Comparison of ENCODE assay signal across 8 cellular contexts in the genomic region with DNA sequence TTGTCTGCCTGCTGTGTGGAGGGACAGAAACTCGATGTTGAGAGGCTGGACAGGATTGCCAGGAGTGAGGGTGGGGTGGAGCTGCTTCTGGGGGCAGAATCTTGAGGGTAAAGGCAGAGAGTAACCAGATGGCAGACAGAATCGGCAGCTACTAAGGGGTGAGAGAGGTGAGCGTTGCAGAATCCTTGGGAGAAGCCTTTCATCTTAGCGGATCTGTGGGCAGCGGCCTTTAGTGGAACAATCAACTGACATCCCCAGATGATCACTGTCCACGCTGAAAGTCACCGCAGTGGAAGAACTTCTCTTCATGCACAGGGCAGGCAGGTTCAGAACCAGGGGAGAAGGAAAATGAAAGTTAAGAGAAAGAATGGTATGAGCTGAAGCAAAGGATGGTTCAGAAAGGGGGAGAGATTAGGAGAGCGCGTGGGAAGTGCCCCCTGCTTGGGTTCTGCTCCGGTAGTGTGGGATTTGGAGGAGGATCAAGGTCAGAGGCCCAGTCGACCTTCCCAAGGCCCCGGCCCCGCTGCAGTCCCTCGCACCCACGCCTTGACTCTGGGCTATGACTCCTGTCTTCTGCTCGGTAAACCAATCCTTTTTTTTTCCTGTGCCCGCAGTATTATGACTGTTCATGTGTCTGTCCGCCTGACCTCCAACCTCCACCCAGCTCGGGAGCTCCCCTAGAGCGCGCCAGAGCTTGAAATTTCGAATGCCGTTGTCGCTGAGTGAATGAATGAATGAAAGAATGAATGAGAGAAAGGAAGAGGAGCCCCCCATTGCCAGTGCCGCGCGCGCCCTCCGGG. TPM values are rescaled to one million over a fixed set of nuclear protein-coding genes. Genes with fewer than 3 reads are reported as not detected.
DNase-seq lines count a peak whose midpoint lies in the region; ATAC-seq lines count a peak whose summit lies in the region.

No MANE protein-coding gene starts in this region.

- no peak overlapping the region for H3K27ac Mint-ChIP-seq in activated T-cell treated with anti-CD3 and anti-CD28 coated beads, Interleukin-2, amount 50 U/mL, for 24 hours

- H2AK5ac ChIP-seq in trophoblast cell (ENCODE audit: low read length): no peak overlapping the region

- H3K27ac ChIP-seq in SJSA1: peak overlapping the region; percentile 59
- no peak overlapping the region for H3K27ac ChIP-seq in trophoblast cell (ENCODE audit: low read depth, low read length)

- H3K9ac ChIP-seq in trophoblast cell (ENCODE audit: low read length): peak overlapping the region; percentile 9

- H2BK12ac ChIP-seq in trophoblast cell (ENCODE audit: low read length): no peak overlapping the region

- peak overlapping the region; percentile 93 for H4K12ac ChIP-seq in trophoblast cell (ENCODE audit: low read depth, low read length)

- H3K79me1 ChIP-seq in trophoblast cell (ENCODE audit: low read length): peaks cover 7% of the 10 kb centered on the region

- H3K9me3 ChIP-seq in SJSA1 (replicated peaks) (0 out of 2 replicates have a peak, but pooled peaks cover under 1% of the 10 kb centered on the region), trophoblast cell (ENCODE audit: insufficient read depth, low read depth, low read length) (no peaks in the 10 kb centered on the region)

- peak overlapping the region; percentile 69 for H4K91ac ChIP-seq in trophoblast cell (ENCODE audit: low read depth, low read length)

- no peak overlapping the region for H2BK5ac ChIP-seq in trophoblast cell (ENCODE audit: low read depth, low read length, poor library complexity)

- H3K36me3 ChIP-seq in SJSA1: peaks cover 42% of the 10 kb centered on the region
- H3K36me3 ChIP-seq in trophoblast cell (ENCODE audit: control insufficient read depth in 1 of 2, insufficient read depth in 2 of 2, low read length in 2 of 2): peaks cover 5 to 8% of the 10 kb centered on the region in 2 experiments

- peaks cover 4% of the 10 kb centered on the region for H3K4me1 Mint-ChIP-seq in activated T-cell treated with anti-CD3 and anti-CD28 coated beads, Interleukin-2, amount 50 U/mL, for 24 hours (ENCODE audit: low read depth)

- H3K23ac ChIP-seq in trophoblast cell (ENCODE audit: low read length): no peak overlapping the region

- H3K14ac ChIP-seq in trophoblast cell (ENCODE audit: low read length): peak overlapping the region; percentile 88

- H3K36me3 Mint-ChIP-seq in activated T-cell treated with anti-CD3 and anti-CD28 coated beads, Interleukin-2, amount 50 U/mL, for 24 hours (ENCODE audit: low read depth): peaks cover 59% of the 10 kb centered on the region

- peaks cover 19% of the 10 kb centered on the region for H3K4me1 ChIP-seq in SJSA1 (replicated peaks)
- H3K4me1 ChIP-seq in trophoblast cell (ENCODE audit: control insufficient read depth in 1 of 2, insufficient read depth in 2 of 2, low read length in 2 of 2): peaks cover 4 to 11% of the 10 kb centered on the region in 2 experiments

- DNase-seq in activated T-cell treated with anti-CD3 and anti-CD28 coated beads, Interleukin-2, amount 50 U/mL, for 24 hours: peak; percentile 33
- no peak for DNase-seq in activated T-cell treated with anti-CD3 and anti-CD28 coated beads, Interleukin-2, amount 50 U/mL, for 1 hour
- peak in 1 of 2 experiments; percentile 38 for DNase-seq in SJSA1 (ENCODE audit: low read depth in 1 of 2, low spot score in 2 of 2)
- peak; percentile 31 for DNase-seq in fibroblast of peridontal ligament (ENCODE audit: extremely low read depth)
- DNase-seq in trophoblast cell: peak in 1 of 2 donors; percentile 54
- no peak for DNase-seq in NCI-H526 treated with DMSO at 0.1 percent for 48 hours (lab: John Stamatoyannopoulos, UW)
- DNase-seq in NCI-H1092 treated with DMSO at 0.1 percent for 48 hours (lab: John Stamatoyannopoulos, UW): no peak

- H3K4me2 ChIP-seq in trophoblast cell (ENCODE audit: low read length): peak overlapping the region; percentile 75

- H3K27me3 ChIP-seq in SJSA1 (replicated peaks): no peaks in the 10 kb centered on the region
- H3K27me3 ChIP-seq in trophoblast cell (ENCODE audit: insufficient read depth, low read length): no peaks in the 10 kb centered on the region

- peak overlapping the region; percentile 94 for H3K4me3 ChIP-seq in SJSA1
- peak overlapping the region; percentile 85 for H3K4me3 ChIP-seq in trophoblast cell (ENCODE audit: low read depth, low read length)

- peak overlapping the region; percentile 74 for H3K18ac ChIP-seq in trophoblast cell (ENCODE audit: low read length)

- ATAC-seq in HG02981 (IDR thresholded peaks at IDR 0.05; ENCODE audit: unreplicated experiment): peak; percentile 26

- WGBS in trophoblast cell (ENCODE audit: extremely low coverage, insufficient coverage, insufficient read length): no CpG with 5 or more reads among the region's 29 CpGs

- H2AFZ ChIP-seq in trophoblast cell (ENCODE audit: insufficient read depth, low read length, poor library complexity): peak overlapping the region; percentile 96

- H2BK120ac ChIP-seq in trophoblast cell (ENCODE audit: insufficient read depth, low read length, poor library complexity): peak overlapping the region; percentile 48

- H3K4me3 Mint-ChIP-seq in activated T-cell treated with anti-CD3 and anti-CD28 coated beads, Interleukin-2, amount 50 U/mL, for 24 hours: no peak overlapping the region

- H3K4ac ChIP-seq in trophoblast cell (ENCODE audit: low read depth, low read length): peak overlapping the region; percentile 52

- no peaks in the 10 kb centered on the region for H3K9me3 Mint-ChIP-seq in activated T-cell treated with anti-CD3 and anti-CD28 coated beads, Interleukin-2, amount 50 U/mL, for 24 hours

- H4K8ac ChIP-seq in trophoblast cell (ENCODE audit: low read depth, low read length): peak overlapping the region; percentile 97

- H3K27me3 Mint-ChIP-seq in activated T-cell treated with anti-CD3 and anti-CD28 coated beads, Interleukin-2, amount 50 U/mL, for 24 hours: no peaks in the 10 kb centered on the region

- H3K79me2 ChIP-seq in trophoblast cell (ENCODE audit: control insufficient read depth, insufficient read depth, low read length, poor library complexity): peaks cover 8% of the 10 kb centered on the region

RNA-seq across cellular contexts. Expression of gene BOLA3, which starts 0.6 kb away (rescaled TPM):
- total RNA-seq in SJSA1 (2014; rRNA removed; shearing (Covaris generic)): 130 and 179 TPM in 2 replicates
- polyA plus RNA-seq in trophoblast cell (2013): 41.3 and 45.1 TPM in 2 replicates

RNA-seq across cellular contexts. Expression of gene MOB1A, which starts 31.6 kb away (rescaled TPM):
- total RNA-seq in SJSA1 (2014; rRNA removed; shearing (Covaris generic)): 192 and 219 TPM in 2 replicates
- 40.4 and 41.8 TPM in 2 replicates for polyA plus RNA-seq in trophoblast cell (2013)

RNA-seq across cellular contexts. Expression of gene MTHFD2, which starts 51.3 kb away (rescaled TPM):
- 118 and 125 TPM in 2 replicates for total RNA-seq in SJSA1 (2014; rRNA removed; shearing (Covaris generic))
- polyA plus RNA-seq in trophoblast cell (2013): 94.1 and 99.7 TPM in 2 replicates

Comparison
In these comparisons a context has a peak if more than half of its experiments do, and no peak if none do; other contexts are left out.
1. DNase-seq: peak in activated T-cell treated with anti-CD3 and anti-CD28 coated beads, Interleukin-2, amount 50 U/mL, for 24 hours (single experiment) and fibroblast of peridontal ligament (single experiment); none in activated T-cell treated with anti-CD3 and anti-CD28 coated beads, Interleukin-2, amount 50 U/mL, for 1 hour (single experiment), NCI-H526 treated with DMSO at 0.1 percent for 48 hours (single experiment) and NCI-H1092 treated with DMSO at 0.1 percent for 48 hours (single experiment).